ENCODE assay signal across 11 cellular contexts in the genomic region with DNA sequence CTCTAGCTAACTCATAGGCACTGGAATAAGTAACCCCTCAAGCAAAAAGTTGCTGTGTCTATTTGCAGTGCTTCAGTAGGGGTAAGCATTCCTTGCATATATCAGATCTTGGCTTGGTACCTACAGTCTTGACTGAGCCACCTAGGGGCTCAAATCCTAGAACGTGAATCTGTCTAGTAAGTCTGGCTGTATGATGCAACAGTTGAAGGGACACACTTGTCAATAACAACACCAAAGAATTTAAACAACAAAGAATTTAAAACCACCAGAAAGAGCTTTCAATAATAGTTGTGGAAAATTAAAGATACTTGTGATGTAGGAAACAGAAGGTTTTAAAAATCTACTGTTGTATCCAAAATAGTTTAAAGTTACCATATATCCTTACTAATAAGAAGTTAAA.
"Had no signal": no experiment of that assay in that cellular context is flagged by ENCODE, and none has a peak within 500 bp of the region (broad histone marks: within the 10 kb centered on the region; RNA-seq: fewer than 3 reads in every experiment).

No MANE protein-coding gene starts in this region.

- FAIRE-seq: H1, H54 had no signal

- H3K9ac ChIP-seq: GM23248 had no signal

- H3K4me1 ChIP-seq: HAP-1 had no signal

- DNase-seq: GM23248, GOT3, H7, H9, HCEC 1CT, HFFc6 had no signal

- H2AFZ ChIP-seq: GM23248, GM23338 had no signal

- H3K9me3 ChIP-seq: HAP-1 had no signal

- H3K36me3 ChIP-seq: HAP-1 had no signal

- H3K27ac ChIP-seq: GM23248 had no signal

- H3K4me3 ChIP-seq: GM23248, GM23338, HAP-1 had no signal

- ATAC-seq: GM23338, HCT116 had no signal

- H3K4me2 ChIP-seq: GM23338 had no signal
